In genomic region chr12:108298761-108299275, GRCh38 we compare ENCODE assay signal across 16 cellular contexts. TPM values are rescaled to one million over a fixed set of nuclear protein-coding genes. Genes with fewer than 3 reads are reported as not detected.
DNase-seq lines count a peak whose midpoint lies in the region; FAIRE-seq and TF ChIP-seq lines count a peak whose summit lies in the region.
"Had no signal": no experiment of that assay in that cellular context is flagged by ENCODE, and none has a peak within 500 bp of the region (broad histone marks: within the 10 kb centered on the region; RNA-seq: fewer than 3 reads in every experiment).

No MANE protein-coding gene starts in this region.

- H3K4me2 ChIP-seq in neuronal stem cell (ENCODE audit: insufficient read depth, low read length, poor library complexity, severe bottlenecking): no peak overlapping the region
- H3K4me2 ChIP-seq: A549 had no signal

- DNase-seq in activated effector memory CD4-positive, alpha-beta T cell treated with anti-CD3 and anti-CD28 coated beads, Interleukin-2, amount 50 U/mL, for 16 hours: peak; percentile 38
- no peak for DNase-seq in activated effector memory CD4-positive, alpha-beta T cell treated with Interleukin-2 at 50 U/mL for 16 hours
- DNase-seq in neuronal stem cell (ENCODE audit: low spot score): no peak
- DNase-seq in H54 (ENCODE audit: insufficient read length, low spot score): no peak
- no peak for DNase-seq in effector CD8-positive, alpha-beta T cell (lab: John Stamatoyannopoulos, UW)
- no peak for DNase-seq in activated CD4-positive, CD25-positive, alpha-beta regulatory T cell (lab: John Stamatoyannopoulos, UW)
- no peak for DNase-seq in NCI-H524 treated with DMSO at 0.1 percent for 48 hours (lab: John Stamatoyannopoulos, UW)
- DNase-seq: Caco-2, DMS153, NCI-H1417, NCI-H187 treated with DMSO at 0.1 percent for 48 hours, NCI-H69 had no signal

- peaks cover 97% of the 10 kb centered on the region for H3K36me3 Mint-ChIP-seq in dendritic cell treated with granulocyte-macrophage colony-stimulating factor and Interleukin-4, amounts not matched to agents 40 ng/mL and 50 ng/mL, for 4 days (ENCODE audit: low read depth)

- H3K79me1 ChIP-seq in neuronal stem cell (ENCODE audit: low read depth, low read length): no peaks in the 10 kb centered on the region

- H2BK12ac ChIP-seq in neuronal stem cell (ENCODE audit: low read length): no peak overlapping the region

- no peak overlapping the region for H3K9ac ChIP-seq in neuronal stem cell (ENCODE audit: low read depth, low read length, poor library complexity)

- no peak overlapping the region for H3K4me3 ChIP-seq in neuronal stem cell (ENCODE audit: low read length in 2 of 2)
- H3K4me3 ChIP-seq: A549 had no signal

- peak overlapping the region; percentile 75 for H3K27ac Mint-ChIP-seq in dendritic cell treated with granulocyte-macrophage colony-stimulating factor and Interleukin-4, amounts not matched to agents 40 ng/mL and 50 ng/mL, for 4 days

- no peak overlapping the region for H2AFZ ChIP-seq in neuronal stem cell (ENCODE audit: low read length)

- no peak overlapping the region for H3K23ac ChIP-seq in neuronal stem cell (ENCODE audit: low read depth, low read length, poor library complexity)

- H2BK120ac ChIP-seq in neuronal stem cell (ENCODE audit: low read depth, low read length): no peak overlapping the region

- peak overlapping the region; percentile 12 for H2AK5ac ChIP-seq in neuronal stem cell (ENCODE audit: low read depth, low read length)

- no peak overlapping the region for H2BK15ac ChIP-seq in neuronal stem cell (ENCODE audit: low read length)

- H3K4ac ChIP-seq in neuronal stem cell (ENCODE audit: low read length): no peak overlapping the region

- peaks cover 14% of the 10 kb centered on the region for H3K27me3 Mint-ChIP-seq in dendritic cell treated with granulocyte-macrophage colony-stimulating factor and Interleukin-4, amounts not matched to agents 40 ng/mL and 50 ng/mL, for 4 days

- peaks cover 91% of the 10 kb centered on the region for H3K4me1 Mint-ChIP-seq in dendritic cell treated with granulocyte-macrophage colony-stimulating factor and Interleukin-4, amounts not matched to agents 40 ng/mL and 50 ng/mL, for 4 days (ENCODE audit: low read depth)

- H4K8ac ChIP-seq in neuronal stem cell (ENCODE audit: low read depth, low read length): no peak overlapping the region

- H3K4me3 Mint-ChIP-seq in dendritic cell treated with granulocyte-macrophage colony-stimulating factor and Interleukin-4, amounts not matched to agents 40 ng/mL and 50 ng/mL, for 4 days: no peak overlapping the region

- intact Hi-C loops in dendritic cell treated with granulocyte-macrophage colony-stimulating factor and Interleukin-4, amounts not matched to agents 40 ng/mL and 50 ng/mL, for 4 days (cut with micrococcal nuclease): loop anchor here (5.0 kb wide), 2 partner anchors 33 to 158 kb away; no protein-coding TSS in a partner anchor

- no peak overlapping the region for H3K14ac ChIP-seq in neuronal stem cell (ENCODE audit: low read length)

- no peak for TF ChIP-seq POLR2A in H54 (IDR thresholded peaks at IDR 0.05; ENCODE audit: low read depth, low read length)

- no peak overlapping the region for H3K18ac ChIP-seq in neuronal stem cell (ENCODE audit: low read length)

- H3K9me3 ChIP-seq in neuronal stem cell (replicated peaks in 1 of 2; ENCODE audit: control insufficient read depth in 2 of 2, insufficient read depth in 1 of 2, low read depth in 1 of 2, low read length in 2 of 2): no peaks in the 10 kb centered on the region
- H3K9me3 ChIP-seq: A549, Caco-2 had no signal

- H4K91ac ChIP-seq in neuronal stem cell (ENCODE audit: low read depth, low read length, poor library complexity): no peak overlapping the region

- no CpG with 5 or more reads among the region's 6 CpGs for WGBS in neuronal stem cell (ENCODE audit: extremely low coverage in 2 of 2, insufficient read length in 2 of 2, insufficient replicate concordance in 1 of 2), 2 donors

- no peaks in the 10 kb centered on the region for H3K36me3 ChIP-seq in neuronal stem cell (replicated peaks in 1 of 2; ENCODE audit: control insufficient read depth in 2 of 2, insufficient read depth in 2 of 2, low read length in 2 of 2)

- no peak overlapping the region for H2BK5ac ChIP-seq in neuronal stem cell (ENCODE audit: low read length)

- peaks cover 0 to 15% (median 0%) of the 10 kb centered on the region in 3 experiments for H3K27me3 ChIP-seq in neuronal stem cell (ENCODE audit: control insufficient read depth in 3 of 3, insufficient read depth in 3 of 3, low read depth in 1 of 3, low read length in 3 of 3)

- no peaks in the 10 kb centered on the region for H3K9me3 Mint-ChIP-seq in dendritic cell treated with granulocyte-macrophage colony-stimulating factor and Interleukin-4, amounts not matched to agents 40 ng/mL and 50 ng/mL, for 4 days

- no peak for FAIRE-seq in H54 (lab: Jason Lieb, UNC)
- FAIRE-seq: A549, H1, RCC 7860 had no signal

- H3K27ac ChIP-seq in neuronal stem cell (replicated peaks; ENCODE audit: low read length): no peak overlapping the region
- H3K27ac ChIP-seq: A549 had no signal

- peaks cover 6 to 7% of the 10 kb centered on the region in 2 donors for H3K4me1 ChIP-seq in neuronal stem cell (ENCODE audit: control insufficient read depth in 2 of 2, insufficient read depth in 1 of 2, low read depth in 1 of 2, low read length in 2 of 2)

RNA-seq across cellular contexts. Expression of gene CMKLR1, which starts 40.3 kb away (rescaled TPM):
- 0.03 TPM for polyA plus RNA-seq in neuronal stem cell (2013, experiment 1 of 2)
- polyA plus RNA-seq in neuronal stem cell (2013, experiment 2 of 2): 0.04 TPM
- polyA plus RNA-seq: A549 had no signal
